Comparison of ENCODE assay signal across 8 cellular contexts in the genomic region with DNA sequence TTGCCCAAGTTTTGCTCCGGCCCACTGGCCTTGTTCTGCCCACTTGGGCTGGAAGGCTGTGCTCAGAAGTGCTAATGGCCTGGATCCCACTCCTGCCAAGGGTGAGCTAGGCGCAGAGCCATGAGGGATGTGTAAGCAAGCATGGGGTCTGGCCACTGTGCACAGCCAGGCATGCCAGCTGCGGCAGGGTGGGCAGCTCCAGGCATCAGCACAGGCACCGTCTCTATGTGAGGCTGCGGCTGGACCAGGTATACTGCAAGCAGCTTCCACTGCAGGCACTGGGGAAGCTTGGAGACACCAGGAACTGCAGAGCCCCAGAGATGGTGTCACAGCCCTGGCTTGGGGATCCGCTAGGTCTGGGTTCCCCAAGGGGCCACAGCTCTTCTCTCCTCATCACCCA.
"Had no signal": no experiment of that assay in that cellular context is flagged by ENCODE, and none has a peak within 500 bp of the region (broad histone marks: within the 10 kb centered on the region; RNA-seq: fewer than 3 reads in every experiment).

No MANE protein-coding gene starts in this region.

- H3K4me1 ChIP-seq: HAP-1 had no signal

- H3K27ac Mint-ChIP-seq: HFFc6 had no signal

- H3K36me3 ChIP-seq: HAP-1 had no signal

- H3K9me3 ChIP-seq: HAP-1 had no signal

- H3K4me3 ChIP-seq: GM23248, HAP-1 had no signal

- H3K9me3 Mint-ChIP-seq: HFFc6 had no signal

- H3K9ac ChIP-seq: GM23248 had no signal

- ATAC-seq: HCT116, HepG2 had no signal

- DNase-seq: GM23248, GOT3, H7, HFFc6 had no signal

- H3K27ac ChIP-seq: GM23248, HL-60 had no signal

- H2AFZ ChIP-seq: GM23248 had no signal

- H3K4me3 Mint-ChIP-seq: HFFc6 had no signal
